In genomic region chr5:81688215-81688614, GRCh38 we compare ENCODE assay signal across 9 cellular contexts.
"Had no signal": no experiment of that assay in that cellular context is flagged by ENCODE, and none has a peak within 500 bp of the region (broad histone marks: within the 10 kb centered on the region; RNA-seq: fewer than 3 reads in every experiment).

No MANE protein-coding gene starts in this region.

- DNase-seq: GM23248, GOT3, H7, HFFc6 had no signal

- H3K9me3 Mint-ChIP-seq: HFFc6 had no signal

- H2AFZ ChIP-seq: GM23248 had no signal

- H3K36me3 ChIP-seq: HAP-1 had no signal

- H3K4me3 Mint-ChIP-seq: HFFc6 had no signal

- H3K4me3 ChIP-seq: GM23248, HAP-1 had no signal

- H3K9ac ChIP-seq: GM23248 had no signal

- H3K9me3 ChIP-seq: HAP-1 had no signal

- H3K4me1 ChIP-seq: HAP-1 had no signal

- H3K27ac Mint-ChIP-seq: HFFc6, IgD-negative memory B cell had no signal

- H3K27me3 Mint-ChIP-seq: IgD-negative memory B cell had no signal

- H3K27ac ChIP-seq: GM23248, HL-60 had no signal

- ATAC-seq: HCT116, HepG2 had no signal
